ENCODE assay signal across 20 cellular contexts in genomic region chr7:97219237-97219636, GRCh38.
DNase-seq lines count a peak whose midpoint lies in the region; ATAC-seq, FAIRE-seq and TF ChIP-seq lines count a peak whose summit lies in the region.
"Had no signal": no experiment of that assay in that cellular context is flagged by ENCODE, and none has a peak within 500 bp of the region (broad histone marks: within the 10 kb centered on the region; RNA-seq: fewer than 3 reads in every experiment).

No MANE protein-coding gene starts in this region.

- BruUV-seq in HepG2 (replicated peaks; lab: Mats Ljungman, UMichigan) = no TSS peak

- H3K36me3 Mint-ChIP-seq in nephron progenitor cell (ENCODE audit: low read depth) = peaks cover 6% of the 10 kb centered on the region
- no peaks in the 10 kb centered on the region for H3K36me3 Mint-ChIP-seq in activated naive CD8-positive, alpha-beta T cell treated with anti-CD3 and anti-CD28 coated beads, Interleukin-2, amount 50 U/mL, for 24 hours (ENCODE audit: low read depth)
- H3K36me3 Mint-ChIP-seq: CD4-positive, CD25-positive, alpha-beta regulatory T cell; CD8-positive, alpha-beta T cell had no signal

- no peaks in the 10 kb centered on the region for H3K27me3 Mint-ChIP-seq in nephron progenitor cell (ENCODE audit: low read depth, poor library complexity)
- H3K27me3 Mint-ChIP-seq in activated naive CD8-positive, alpha-beta T cell treated with anti-CD3 and anti-CD28 coated beads, Interleukin-2, amount 50 U/mL, for 24 hours = peaks cover 16% of the 10 kb centered on the region

- peak overlapping the region; percentile 62 for H2AFZ ChIP-seq in ACC112 (ENCODE audit: low read length, unreplicated experiment)
- H2AFZ ChIP-seq in MM.1S (ENCODE audit: low read length) = peak overlapping the region; percentile 25; the same call in 1 of the 2 replicates
- no peak overlapping the region for H2AFZ ChIP-seq in HepG2 (ENCODE audit: low read length)

- no peaks in the 10 kb centered on the region for H3F3A ChIP-seq in MM.1S (ENCODE audit: insufficient read depth, low read length)

- H3K36me3 ChIP-seq in ACC112 (ENCODE audit: insufficient read depth, low read length) = no peaks in the 10 kb centered on the region
- H3K36me3 ChIP-seq in MM.1S (replicated peaks; ENCODE audit: insufficient read depth, low read length) = no peaks in the 10 kb centered on the region
- H3K36me3 ChIP-seq in HepG2 (replicated peaks in 1 of 2; ENCODE audit: control insufficient read depth in 1 of 2, insufficient read depth in 2 of 2, low read length in 2 of 2) = no peaks in the 10 kb centered on the region
- H3K36me3 ChIP-seq: BLaER1 had no signal

- CTCF ChIA-PET in HepG2 (lab: Yijun Ruan, JAX; ENCODE audit: low intra/inter-chr PET ratio, low total read pairs) = no interaction called here

- TF ChIP-seq POLR2A in HepG2 (IDR thresholded peaks at IDR 0.05; ENCODE audit: insufficient read depth in 1 of 2, low read depth in 2 of 2, low read length in 2 of 2) = no peak

- H3K4me3 ChIP-seq in ACC112 (ENCODE audit: low read depth, low read length) = no peak overlapping the region
- no peak overlapping the region for H3K4me3 ChIP-seq in MM.1S (ENCODE audit: low read length)
- no peak overlapping the region for H3K4me3 ChIP-seq in HepG2 (replicated peaks in 1 of 3; ENCODE audit: insufficient read depth in 1 of 3, low read depth in 2 of 3, low read length in 3 of 3)
- H3K4me3 ChIP-seq: BLaER1 had no signal

- H4K20me1 ChIP-seq in MM.1S (ENCODE audit: insufficient read depth, low read length) = no peaks in the 10 kb centered on the region
- H4K20me1 ChIP-seq in HepG2 (ENCODE audit: insufficient read depth, low read length) = no peaks in the 10 kb centered on the region
- H4K20me1 ChIP-seq: BLaER1 had no signal

- H3K4me2 ChIP-seq in MM.1S (ENCODE audit: low read depth, low read length) (peak overlapping the region; percentile 13; the same call in 1 of the 2 replicates), HepG2 (ENCODE audit: low read depth, low read length) (no peak overlapping the region)
- H3K4me2 ChIP-seq: BLaER1 had no signal

- peaks cover 6% of the 10 kb centered on the region for H3K4me1 ChIP-seq in ACC112 (ENCODE audit: control insufficient read depth, insufficient read depth, low read length, unreplicated experiment)
- no peaks in the 10 kb centered on the region for H3K4me1 ChIP-seq in MM.1S (ENCODE audit: low read length)
- no peaks in the 10 kb centered on the region for H3K4me1 ChIP-seq in HepG2 (ENCODE audit: insufficient read depth, low read length)
- H3K4me1 ChIP-seq: BLaER1, Caco-2 had no signal

- in situ Hi-C loops in HepG2 (cut with HindIII; ENCODE audit: extremely low pct_ligation_motif_present, low pct_unique_long_range_greater_than_20kb) = no loop called here

- no peak overlapping the region for H3K4me3 Mint-ChIP-seq in nephron progenitor cell
- no peak overlapping the region for H3K4me3 Mint-ChIP-seq in activated naive CD8-positive, alpha-beta T cell treated with anti-CD3 and anti-CD28 coated beads, Interleukin-2, amount 50 U/mL, for 24 hours
- H3K4me3 Mint-ChIP-seq: B cell; CD4-positive, CD25-positive, alpha-beta regulatory T cell; CD8-positive, alpha-beta T cell had no signal

- POLR2A ChIA-PET in HepG2 (lab: Yijun Ruan, JAX) = no interaction called here

- no peaks in the 10 kb centered on the region for H3K9me3 ChIP-seq in MM.1S (replicated peaks; ENCODE audit: insufficient read depth, low read length)
- H3K9me3 ChIP-seq in HepG2 (ENCODE audit: low read length) = no peaks in the 10 kb centered on the region
- H3K9me3 ChIP-seq: BLaER1 had no signal

- intact Hi-C loops in HepG2 (cut with micrococcal nuclease; ENCODE audit: unreplicated experiment) = no loop called here

- no peak for ATAC-seq in HepG2
- no peak for ATAC-seq in HG03097 (IDR thresholded peaks at IDR 0.05; ENCODE audit: low FRiP score, unreplicated experiment)
- ATAC-seq in activated naive CD8-positive, alpha-beta T cell treated with anti-CD3 and anti-CD28 coated beads, Interleukin-2, amount 50 U/mL, for 24 hours = no peak
- ATAC-seq: CD8-positive, alpha-beta T cell had no signal

- H3K27ac ChIP-seq in ACC112 (ENCODE audit: low read depth, low read length) (no peak overlapping the region), MM.1S (ENCODE audit: low read length) (no peak overlapping the region), HepG2 (ENCODE audit: extremely low read length, insufficient read depth, low read length) (no peak overlapping the region)
- H3K27ac ChIP-seq: BLaER1, C4-2B had no signal

- peak overlapping the region; percentile 40 for H3K27ac Mint-ChIP-seq in nephron progenitor cell
- H3K27ac Mint-ChIP-seq in activated naive CD8-positive, alpha-beta T cell treated with anti-CD3 and anti-CD28 coated beads, Interleukin-2, amount 50 U/mL, for 24 hours = no peak overlapping the region
- H3K27ac Mint-ChIP-seq: B cell; CD4-positive, CD25-positive, alpha-beta regulatory T cell; CD8-positive, alpha-beta T cell had no signal

- no peaks in the 10 kb centered on the region for H3K9me2 ChIP-seq in MM.1S (replicated peaks; ENCODE audit: insufficient read depth, low read length)

- H3K79me2 ChIP-seq in ACC112 (ENCODE audit: control insufficient read depth, insufficient read depth, low read length, unreplicated experiment) = no peaks in the 10 kb centered on the region
- H3K79me2 ChIP-seq in MM.1S (ENCODE audit: low read length) = no peaks in the 10 kb centered on the region
- H3K79me2 ChIP-seq in HepG2 (ENCODE audit: insufficient read depth, low read length) = no peaks in the 10 kb centered on the region

- TF ChIP-seq EP300 in HepG2 (IDR thresholded peaks at IDR 0.05; ENCODE audit: low read depth in 2 of 2, low read length in 2 of 2) = no peak
- no peak for TF ChIP-seq EP300 in HepG2 (CRISPR knock-in tag; IDR thresholded peaks at IDR 0.05; ENCODE audit: borderline replicate concordance)

- peaks cover 8% of the 10 kb centered on the region for H3K4me1 Mint-ChIP-seq in nephron progenitor cell
- H3K4me1 Mint-ChIP-seq in activated naive CD8-positive, alpha-beta T cell treated with anti-CD3 and anti-CD28 coated beads, Interleukin-2, amount 50 U/mL, for 24 hours = no peaks in the 10 kb centered on the region
- H3K4me1 Mint-ChIP-seq: B cell; CD4-positive, CD25-positive, alpha-beta regulatory T cell had no signal

- H3K9ac ChIP-seq in MM.1S (ENCODE audit: low read length) = no peak overlapping the region
- no peak overlapping the region for H3K9ac ChIP-seq in HepG2 (ENCODE audit: insufficient read depth, low read depth, low read length)
- H3K9ac ChIP-seq: BLaER1 had no signal

- DNase-seq in MM.1S (no peak), HepG2 (ENCODE audit: low spot score) (no peak), nephron progenitor cell (no peak), SKM-1 treated with dmso at 0.1 percent for 144 hours (lab: John Stamatoyannopoulos, UW; ENCODE audit: unreplicated experiment) (no peak)
- DNase-seq in activated naive CD8-positive, alpha-beta T cell treated with anti-CD3 and anti-CD28 coated beads, Interleukin-2, amount 50 U/mL, for 24 hours = no peak
- DNase-seq: 8988T; Caco-2; CD4-positive, CD25-positive, alpha-beta regulatory T cell; CD8-positive, alpha-beta T cell; DMS153; DND-41; H7 had no signal

- no peak for FAIRE-seq in HepG2 (lab: Jason Lieb, UNC)
- FAIRE-seq: G401.6, GM12892, H1 had no signal

- 73% methylated on average over 2 of the region's 2 CpGs for WGBS in HepG2 (ENCODE audit: low lambda C conversion rate)

- TF ChIP-seq CTCF in MM.1S (IDR thresholded peaks at IDR 0.05; ENCODE audit: low read length) (no peak), HepG2 (CRISPR knock-in tag; IDR thresholded peaks at IDR 0.05) (no peak), nephron progenitor cell (IDR thresholded peaks at IDR 0.05) (no peak)

- H3K9me3 Mint-ChIP-seq in nephron progenitor cell = peaks cover 6% of the 10 kb centered on the region
- peaks cover 6% of the 10 kb centered on the region for H3K9me3 Mint-ChIP-seq in activated naive CD8-positive, alpha-beta T cell treated with anti-CD3 and anti-CD28 coated beads, Interleukin-2, amount 50 U/mL, for 24 hours

- H3K27me3 ChIP-seq in ACC112 (ENCODE audit: insufficient read depth, low read length) = no peaks in the 10 kb centered on the region
- no peaks in the 10 kb centered on the region for H3K27me3 ChIP-seq in MM.1S (replicated peaks; ENCODE audit: insufficient read depth, low read length)
- H3K27me3 ChIP-seq in HepG2 (ENCODE audit: control insufficient read depth in 1 of 2, insufficient read depth in 2 of 2, low read length in 2 of 2) = 0 out of 5 replicates have a peak, but pooled peaks cover 0 to 3% of the 10 kb centered on the region in 2 experiments
- H3K27me3 ChIP-seq: BLaER1 had no signal

- no peak for TF ChIP-seq RAD21 in HepG2 (CRISPR knock-in tag; IDR thresholded peaks at IDR 0.05)

TF ChIP-seq in HepG2, 621 proteins besides CTCF, POLR2A, EP300 and RAD21:
- TF ChIP-seq MAFK (conservative IDR thresholded peaks at IDR 0.05 in 1 of 2, IDR thresholded peaks at IDR 0.05 in 1 of 2; ENCODE audit: low read length in 2 of 2) (peak in 1 of 2 experiments; percentile 74; a peak in 3 of 4 replicates), FOXO1 (CRISPR knock-in tag; IDR thresholded peaks at IDR 0.05) (no peak), MLX (CRISPR knock-in tag; IDR thresholded peaks at IDR 0.05) (no peak), LBX2 (CRISPR knock-in tag; IDR thresholded peaks at IDR 0.05; ENCODE audit: borderline replicate concordance) (no peak), ZNF749 (CRISPR knock-in tag; IDR thresholded peaks at IDR 0.05; ENCODE audit: borderline replicate concordance) (no peak), MAFF (IDR thresholded peaks at IDR 0.05; ENCODE audit: low read depth, low read length) (peak; percentile 68), ZNF329 (CRISPR knock-in tag; IDR thresholded peaks at IDR 0.05; ENCODE audit: low read depth) (no peak)
